ENCODE assay signal across 34 cellular contexts in genomic region chr1:167100730-167101129, GRCh38. TPM values are rescaled to one million over a fixed set of nuclear protein-coding genes. Genes with fewer than 3 reads are reported as not detected.
"Had no signal": no experiment of that assay in that cellular context is flagged by ENCODE, and none has a peak within 500 bp of the region (broad histone marks: within the 10 kb centered on the region; RNA-seq: fewer than 3 reads in every experiment).

No MANE protein-coding gene starts in this region.

- H3K36me3 ChIP-seq: breast epithelium, esophagus muscularis mucosa, gastroesophageal sphincter had no signal

- H3K27me3 ChIP-seq: ascending aorta, breast epithelium, cardiac muscle cell, esophagus muscularis mucosa had no signal

- ATAC-seq: activated CD4-positive, alpha-beta T cell treated with anti-CD3 and anti-CD28 coated beads for 36 hours; activated CD8-positive, alpha-beta memory T cell treated with anti-CD3 and anti-CD28 coated beads, Interleukin-2, amount 10 ng/mL, durations not matched to agents 7 days and 5 days; activated CD8-positive, alpha-beta T cell treated with anti-CD3 and anti-CD28 coated beads, Interleukin-2, amount 10 ng/mL, durations not matched to agents 7 days and 5 days; activated naive CD4-positive, alpha-beta T cell treated with anti-CD3 and anti-CD28 coated beads, Interleukin-2, amount 50 U/mL, for 72 hours; effector memory CD8-positive, alpha-beta T cell; foreskin keratinocyte; gastroesophageal sphincter had no signal

- H3K36me3 Mint-ChIP-seq: activated CD4-positive, alpha-beta memory T cell treated with anti-CD3 and anti-CD28 coated beads for 36 hours; activated CD8-positive, alpha-beta memory T cell treated with anti-CD3 and anti-CD28 coated beads, Interleukin-2, amount 10 ng/mL, durations not matched to agents 7 days and 5 days; activated naive CD4-positive, alpha-beta T cell treated with anti-CD3 and anti-CD28 coated beads, Interleukin-2, amount 50 U/mL, for 72 hours; activated naive CD8-positive, alpha-beta T cell treated with anti-CD3 and anti-CD28 coated beads, Interleukin-2, amount 10 ng/mL, durations not matched to agents 7 days and 5 days had no signal

- H3K9me3 Mint-ChIP-seq: activated CD4-positive, alpha-beta memory T cell treated with anti-CD3 and anti-CD28 coated beads for 36 hours; activated CD4-positive, alpha-beta T cell treated with anti-CD3 and anti-CD28 coated beads, Interleukin-2, amount 10 ng/mL, durations not matched to agents 24 days and 14 days; activated naive CD4-positive, alpha-beta T cell treated with anti-CD3 and anti-CD28 coated beads, Interleukin-2, amount 10 ng/mL, durations not matched to agents 7 days and 5 days; activated naive CD4-positive, alpha-beta T cell treated with anti-CD3 and anti-CD28 coated beads, Interleukin-2, amount 50 U/mL, for 72 hours; activated naive CD8-positive, alpha-beta T cell treated with anti-CD3 and anti-CD28 coated beads, Interleukin-2, amount 10 ng/mL, durations not matched to agents 7 days and 5 days; effector memory CD8-positive, alpha-beta T cell had no signal

- H3K9me3 ChIP-seq: breast epithelium, esophagus muscularis mucosa had no signal

- H3K4me3 Mint-ChIP-seq: activated CD4-positive, alpha-beta memory T cell treated with anti-CD3 and anti-CD28 coated beads for 36 hours; activated CD4-positive, alpha-beta T cell treated with anti-CD3 and anti-CD28 coated beads for 36 hours; activated CD4-positive, alpha-beta T cell treated with anti-CD3 and anti-CD28 coated beads, Interleukin-2, amount 10 ng/mL, durations not matched to agents 24 days and 14 days; activated CD8-positive, alpha-beta memory T cell treated with anti-CD3 and anti-CD28 coated beads, Interleukin-2, amount 10 ng/mL, durations not matched to agents 7 days and 5 days; activated CD8-positive, alpha-beta T cell treated with anti-CD3 and anti-CD28 coated beads, Interleukin-2, amount 10 ng/mL, durations not matched to agents 7 days and 5 days; activated naive CD4-positive, alpha-beta T cell treated with anti-CD3 and anti-CD28 coated beads, Interleukin-2, amount 10 ng/mL, durations not matched to agents 7 days and 5 days; activated naive CD8-positive, alpha-beta T cell treated with anti-CD3 and anti-CD28 coated beads, Interleukin-2, amount 10 ng/mL, durations not matched to agents 7 days and 5 days; activated T-helper 1 cell treated with anti-CD3 and anti-CD28 coated beads, Interleukin-12 subunit alpha, Interleukin-12 subunit beta, Interleukin-2, Interleukin-4 antibody, amounts not matched to agents 30 ng/mL and 10 ng/mL and 1 ng/mL, durations not matched to agents 14 hours and 24 hours and 36 hours; brain; effector memory CD8-positive, alpha-beta T cell had no signal

- H3K4me3 ChIP-seq: ascending aorta, breast epithelium, cardiac muscle cell, esophagus muscularis mucosa, gastroesophageal sphincter had no signal

- H3K27me3 Mint-ChIP-seq: activated CD4-positive, alpha-beta T cell treated with anti-CD3 and anti-CD28 coated beads for 36 hours had no signal

- H3K4me1 ChIP-seq: ascending aorta, breast epithelium, esophagus muscularis mucosa, gastroesophageal sphincter had no signal

- H3K27ac ChIP-seq: ascending aorta, breast epithelium, cardiac muscle cell, esophagus muscularis mucosa, foreskin keratinocyte, gastroesophageal sphincter had no signal

- DNase-seq: activated CD4-positive, alpha-beta memory T cell treated with anti-CD3 and anti-CD28 coated beads for 36 hours; activated CD4-positive, alpha-beta T cell treated with anti-CD3 and anti-CD28 coated beads for 36 hours; activated CD4-positive, alpha-beta T cell treated with anti-CD3 and anti-CD28 coated beads, Interleukin-2, amount 10 ng/mL, durations not matched to agents 24 days and 14 days; activated CD4-positive, CD25-positive, alpha-beta regulatory T cell; activated CD4-positive, CD25-positive, alpha-beta regulatory T cell treated with anti-CD3 and anti-CD28 coated beads, Interleukin-2, amount 50 U/mL, for 72 hours; activated CD8-positive, alpha-beta memory T cell treated with anti-CD3 and anti-CD28 coated beads, Interleukin-2, amount 10 ng/mL, durations not matched to agents 7 days and 5 days; activated CD8-positive, alpha-beta memory T cell treated with anti-CD3 and anti-CD28 coated beads, Interleukin-2, amount 50 U/mL, for 4 hours; activated CD8-positive, alpha-beta T cell treated with anti-CD3 and anti-CD28 coated beads, Interleukin-2, amount 10 ng/mL, durations not matched to agents 7 days and 5 days; activated gamma-delta T cell; activated naive CD4-positive, alpha-beta T cell; activated naive CD4-positive, alpha-beta T cell treated with anti-CD3 and anti-CD28 coated beads, Interleukin-2, amount 10 ng/mL, durations not matched to agents 7 days and 5 days; activated naive CD8-positive, alpha-beta T cell treated with anti-CD3 and anti-CD28 coated beads, Interleukin-2, amount 10 ng/mL, durations not matched to agents 7 days and 5 days; activated T-cell treated with anti-CD3 and anti-CD28 coated beads, Interleukin-2, amount 50 U/mL, for 1 hour; activated T-cell treated with anti-CD3 and anti-CD28 coated beads, Interleukin-2, amount 50 U/mL, for 48 hours; central memory CD4-positive, alpha-beta T cell; cerebellar nuclear complex; cortex of kidney; dermis blood vessel endothelial cell; effector CD4-positive, alpha-beta T cell; effector memory CD8-positive, alpha-beta T cell; erythroblast; foreskin keratinocyte; T-helper 2 cell had no signal

- H3K27ac Mint-ChIP-seq: activated CD4-positive, alpha-beta memory T cell treated with anti-CD3 and anti-CD28 coated beads for 36 hours; activated CD4-positive, alpha-beta T cell treated with anti-CD3 and anti-CD28 coated beads for 36 hours; activated CD4-positive, alpha-beta T cell treated with anti-CD3 and anti-CD28 coated beads, Interleukin-2, amount 10 ng/mL, durations not matched to agents 24 days and 14 days; activated CD8-positive, alpha-beta memory T cell treated with anti-CD3 and anti-CD28 coated beads, Interleukin-2, amount 10 ng/mL, durations not matched to agents 7 days and 5 days; activated CD8-positive, alpha-beta T cell treated with anti-CD3 and anti-CD28 coated beads, Interleukin-2, amount 10 ng/mL, durations not matched to agents 7 days and 5 days; activated naive CD4-positive, alpha-beta T cell treated with anti-CD3 and anti-CD28 coated beads, Interleukin-2, amount 10 ng/mL, durations not matched to agents 7 days and 5 days; activated naive CD4-positive, alpha-beta T cell treated with anti-CD3 and anti-CD28 coated beads, Interleukin-2, amount 50 U/mL, for 72 hours; activated naive CD8-positive, alpha-beta T cell treated with anti-CD3 and anti-CD28 coated beads, Interleukin-2, amount 10 ng/mL, durations not matched to agents 7 days and 5 days; activated T-helper 1 cell treated with anti-CD3 and anti-CD28 coated beads, Interleukin-12 subunit alpha, Interleukin-12 subunit beta, Interleukin-2, Interleukin-4 antibody, amounts not matched to agents 30 ng/mL and 10 ng/mL and 1 ng/mL, durations not matched to agents 14 hours and 24 hours and 36 hours; brain; effector memory CD8-positive, alpha-beta T cell had no signal

RNA-seq across cellular contexts. Expression of gene STYXL2, which starts 6.9 kb away (rescaled TPM):
- total RNA-seq: activated CD4-positive, alpha-beta memory T cell treated with anti-CD3 and anti-CD28 coated beads for 36 hours; activated CD4-positive, alpha-beta T cell treated with anti-CD3 and anti-CD28 coated beads for 36 hours; activated CD4-positive, alpha-beta T cell treated with anti-CD3 and anti-CD28 coated beads, Interleukin-2, amount 10 ng/mL, durations not matched to agents 24 days and 14 days; activated CD8-positive, alpha-beta memory T cell treated with anti-CD3 and anti-CD28 coated beads for 36 hours; activated CD8-positive, alpha-beta memory T cell treated with anti-CD3 and anti-CD28 coated beads, Interleukin-2, amount 10 ng/mL, durations not matched to agents 7 days and 5 days; activated CD8-positive, alpha-beta T cell treated with anti-CD3 and anti-CD28 coated beads, Interleukin-2, amount 10 ng/mL, durations not matched to agents 7 days and 5 days; activated naive CD4-positive, alpha-beta T cell treated with anti-CD3 and anti-CD28 coated beads, Interleukin-2, amount 50 U/mL, for 72 hours; activated naive CD8-positive, alpha-beta T cell treated with anti-CD3 and anti-CD28 coated beads, Interleukin-2, amount 10 ng/mL, durations not matched to agents 7 days and 5 days; activated T-helper 1 cell treated with anti-CD3 and anti-CD28 coated beads, Interleukin-12 subunit alpha, Interleukin-12 subunit beta, Interleukin-2, Interleukin-4 antibody, amounts not matched to agents 30 ng/mL and 10 ng/mL and 1 ng/mL, durations not matched to agents 14 hours and 24 hours and 36 hours; dermis blood vessel endothelial cell; foreskin keratinocyte; glomerular endothelial cell; T-helper 1 cell treated with Interleukin-12 subunit alpha and Interleukin-12 subunit beta and Interleukin-4 antibody, amounts not matched to agents 30 ng/mL and 1 ng/mL, for 36 hours had no signal
- polyA plus RNA-seq: foreskin keratinocyte had no signal

RNA-seq across cellular contexts. Expression of gene GPA33, which starts 10.6 kb away (rescaled TPM):
- total RNA-seq: activated CD4-positive, alpha-beta T cell treated with anti-CD3 and anti-CD28 coated beads, Interleukin-2, amount 10 ng/mL, durations not matched to agents 24 days and 14 days; ascending aorta; dermis blood vessel endothelial cell; foreskin keratinocyte; glomerular endothelial cell had no signal
- polyA plus RNA-seq: foreskin keratinocyte had no signal
